In genomic region chr7:105013818-105014724, GRCh38 we compare ENCODE assay signal across 8 cellular contexts. TPM values are rescaled to one million over a fixed set of nuclear protein-coding genes. Genes with fewer than 3 reads are reported as not detected.
DNase-seq lines count a peak whose midpoint lies in the region; ATAC-seq and TF ChIP-seq lines count a peak whose summit lies in the region.

Gene KMT2E (plus strand): TSS chr7:105014205. CDS start chr7:105040953, 26,748 bp downstream.

- H3K9ac ChIP-seq in fibroblast of lung (ENCODE audit: insufficient read depth, low read length): peak within 1 kb of the TSS; percentile 99

- H3K4me3 ChIP-seq in fibroblast of lung (replicated peaks in 1 of 4; ENCODE audit: control extremely low read depth in 1 of 4, insufficient read depth in 1 of 4, low read depth in 3 of 4, low read length in 4 of 4): peak within 1 kb of the TSS; percentile 71 to 100 (median 83)

- H3K79me2 ChIP-seq in fibroblast of lung (ENCODE audit: control insufficient read depth, insufficient read depth, low read length): peaks cover 86% of the 10 kb centered on the region

- H4K20me1 ChIP-seq in fibroblast of lung (ENCODE audit: control insufficient read depth, extremely low read depth, insufficient read depth, low read length): peaks cover 6% of the 10 kb centered on the region

- no peaks in the 10 kb centered on the region for H3K27me3 ChIP-seq in fibroblast of lung (ENCODE audit: control insufficient read depth, insufficient read depth, low read length)

- no peaks in the 10 kb centered on the region for H3K9me3 Mint-ChIP-seq in activated T-helper 1 cell treated with anti-CD3 and anti-CD28 coated beads, Interleukin-12 subunit alpha, Interleukin-12 subunit beta, Interleukin-2, Interleukin-4 antibody, amounts not matched to agents 30 ng/mL and 10 ng/mL and 1 ng/mL, durations not matched to agents 14 hours and 24 hours and 36 hours
- no peaks in the 10 kb centered on the region for H3K9me3 Mint-ChIP-seq in natural killer cell

- H3K9me3 ChIP-seq in fibroblast of lung (ENCODE audit: control insufficient read depth, insufficient read depth, low read depth, low read length): no peaks in the 10 kb centered on the region

- H3K27me3 Mint-ChIP-seq in activated T-helper 1 cell treated with anti-CD3 and anti-CD28 coated beads, Interleukin-12 subunit alpha, Interleukin-12 subunit beta, Interleukin-2, Interleukin-4 antibody, amounts not matched to agents 30 ng/mL and 10 ng/mL and 1 ng/mL, durations not matched to agents 14 hours and 24 hours and 36 hours (ENCODE audit: insufficient read depth): peaks cover 3% of the 10 kb centered on the region
- H3K27me3 Mint-ChIP-seq in natural killer cell (ENCODE audit: low read depth in 2 of 2): no peaks in the 10 kb centered on the region

- DNase-seq in DMS 273 (lab: John Stamatoyannopoulos, UW; ENCODE audit: unreplicated experiment) (peak; percentile 97), RKO (ENCODE audit: low spot score) (peak; percentile 92), fibroblast of lung (ENCODE audit: low read depth in 2 of 2) (peak; percentile 74 to 83), natural killer cell (peak; percentile 92)
- peak; percentile 90 for DNase-seq in activated T-helper 1 cell treated with anti-CD3 and anti-CD28 coated beads, Interleukin-12 subunit alpha, Interleukin-12 subunit beta, Interleukin-2, Interleukin-4 antibody, amounts not matched to agents 30 ng/mL and 10 ng/mL and 1 ng/mL, durations not matched to agents 14 hours and 24 hours and 36 hours (ENCODE audit: low spot score)
- peak; percentile 92 for DNase-seq in stimulated activated naive CD4-positive, alpha-beta T cell treated with Interleukin-2 at 50 U/mL for 16 hours (lab: John Stamatoyannopoulos, UW)

- H3K4me3 Mint-ChIP-seq in activated T-helper 1 cell treated with anti-CD3 and anti-CD28 coated beads, Interleukin-12 subunit alpha, Interleukin-12 subunit beta, Interleukin-2, Interleukin-4 antibody, amounts not matched to agents 30 ng/mL and 10 ng/mL and 1 ng/mL, durations not matched to agents 14 hours and 24 hours and 36 hours: peak within 1 kb of the TSS; percentile 99
- H3K4me3 Mint-ChIP-seq in natural killer cell: peak within 1 kb of the TSS; percentile 97

- peak within 1 kb of the TSS; percentile 95 for H3K4me2 ChIP-seq in fibroblast of lung (ENCODE audit: extremely low read depth, insufficient read depth, low read length)

- peaks cover 35% of the 10 kb centered on the region for H3K4me1 Mint-ChIP-seq in activated T-helper 1 cell treated with anti-CD3 and anti-CD28 coated beads, Interleukin-12 subunit alpha, Interleukin-12 subunit beta, Interleukin-2, Interleukin-4 antibody, amounts not matched to agents 30 ng/mL and 10 ng/mL and 1 ng/mL, durations not matched to agents 14 hours and 24 hours and 36 hours (ENCODE audit: low read depth)
- H3K4me1 Mint-ChIP-seq in natural killer cell: peaks cover 75% of the 10 kb centered on the region in 2 donors

- TF ChIP-seq RAD21 in Ishikawa (IDR thresholded peaks at IDR 0.05; ENCODE audit: low read depth): no peak

- peak within 1 kb of the TSS; percentile 49 for H2AFZ ChIP-seq in fibroblast of lung (ENCODE audit: low read length)

- TF ChIP-seq EP300 in Ishikawa (IDR thresholded peaks at IDR 0.05; ENCODE audit: borderline replicate concordance): peak; percentile 69

- no peaks in the 10 kb centered on the region for H3K36me3 ChIP-seq in fibroblast of lung (ENCODE audit: control insufficient read depth, insufficient read depth, low read length)

- TF ChIP-seq CTCF in fibroblast of lung (conservative IDR thresholded peaks at IDR 0.05 in 1 of 2, IDR thresholded peaks at IDR 0.05 in 1 of 2; ENCODE audit: low read depth in 1 of 2, low read length in 2 of 2): peak in 1 of 2 donors; percentile 9
- peak; percentile 12 for TF ChIP-seq CTCF in natural killer cell (IDR thresholded peaks at IDR 0.05)

- ATAC-seq in GM21529 (IDR thresholded peaks at IDR 0.05; ENCODE audit: unreplicated experiment) (peak; percentile 24), natural killer cell (peak; percentile 34 to 60 (median 35))

- H3K27ac Mint-ChIP-seq in activated T-helper 1 cell treated with anti-CD3 and anti-CD28 coated beads, Interleukin-12 subunit alpha, Interleukin-12 subunit beta, Interleukin-2, Interleukin-4 antibody, amounts not matched to agents 30 ng/mL and 10 ng/mL and 1 ng/mL, durations not matched to agents 14 hours and 24 hours and 36 hours: peak within 1 kb of the TSS; percentile 96
- H3K27ac Mint-ChIP-seq in natural killer cell: peak within 1 kb of the TSS; percentile 100

- peaks cover 51% of the 10 kb centered on the region for H3K36me3 Mint-ChIP-seq in activated T-helper 1 cell treated with anti-CD3 and anti-CD28 coated beads, Interleukin-12 subunit alpha, Interleukin-12 subunit beta, Interleukin-2, Interleukin-4 antibody, amounts not matched to agents 30 ng/mL and 10 ng/mL and 1 ng/mL, durations not matched to agents 14 hours and 24 hours and 36 hours (ENCODE audit: low read depth)
- no peaks in the 10 kb centered on the region for H3K36me3 Mint-ChIP-seq in natural killer cell

- H3K4me1 ChIP-seq in fibroblast of lung (ENCODE audit: control insufficient read depth, extremely low read depth, insufficient read depth, low read length): no peaks in the 10 kb centered on the region

- peak within 1 kb of the TSS; percentile 100 for H3K27ac ChIP-seq in fibroblast of lung (ENCODE audit: insufficient read depth, low read length)

- intact Hi-C loops in activated T-helper 1 cell treated with anti-CD3 and anti-CD28 coated beads, Interleukin-12 subunit alpha, Interleukin-12 subunit beta, Interleukin-2, Interleukin-4 antibody, amounts not matched to agents 30 ng/mL and 10 ng/mL and 1 ng/mL, durations not matched to agents 14 hours and 24 hours and 36 hours (cut with micrococcal nuclease): loop anchor here (2.0 to 5.0 kb wide), 7 partner anchors 47 to 1333 kb away; partner anchors contain the start of genes ORC5, PUS7 and RINT1
- intact Hi-C loops in natural killer cell (cut with micrococcal nuclease): loop anchor here (1.0 to 10.0 kb wide), 5 partner anchors 30 to 331 kb away; no protein-coding TSS in a partner anchor

TF ChIP-seq in Ishikawa, 13 proteins besides CTCF, POLR2A, EP300 and RAD21:
- TF ChIP-seq TEAD4 (IDR thresholded peaks at IDR 0.05): 0 out of 2 replicates have a peak, but pooled peaks have one; percentile 48
- TF ChIP-seq EGR1 (IDR thresholded peaks at IDR 0.05): no peak
- no peak; the same call in 1 of the 2 replicates for TF ChIP-seq REST (IDR thresholded peaks at IDR 0.05; ENCODE audit: low read depth)
- TF ChIP-seq YY1 (IDR thresholded peaks at IDR 0.05; ENCODE audit: low read depth): peak; percentile 98
- peak; percentile 69 for TF ChIP-seq MAX (IDR thresholded peaks at IDR 0.05)
- no peak for TF ChIP-seq CREB1 (IDR thresholded peaks at IDR 0.05; ENCODE audit: low read depth)
- peak; percentile 17; the same call in 1 of the 2 replicates for TF ChIP-seq TCF12 (IDR thresholded peaks at IDR 0.05; ENCODE audit: low read depth)
- TF ChIP-seq CEBPB (IDR thresholded peaks at IDR 0.05): no peak
- TF ChIP-seq ZBTB7A (IDR thresholded peaks at IDR 0.05; ENCODE audit: low read depth): peak; percentile 89
- no peak for TF ChIP-seq FOXM1 (IDR thresholded peaks at IDR 0.05; ENCODE audit: borderline replicate concordance, low read depth)
- no peak; the same call in 1 of the 2 replicates for TF ChIP-seq TAF1 (IDR thresholded peaks at IDR 0.05; ENCODE audit: low read depth)
- TF ChIP-seq USF1 (IDR thresholded peaks at IDR 0.05): no peak; the same call in 1 of the 2 replicates
- peak; percentile 4; the same call in 1 of the 2 replicates for TF ChIP-seq NFIC (IDR thresholded peaks at IDR 0.05)

RNA-seq across cellular contexts. Expression of gene KMT2E, which starts in this region (rescaled TPM):
- 114 and 130 TPM in 2 replicates for total RNA-seq in activated T-helper 1 cell treated with anti-CD3 and anti-CD28 coated beads, Interleukin-12 subunit alpha, Interleukin-12 subunit beta, Interleukin-2, Interleukin-4 antibody, amounts not matched to agents 30 ng/mL and 10 ng/mL and 1 ng/mL, durations not matched to agents 14 hours and 24 hours and 36 hours
- total RNA-seq in fibroblast of lung: 80.9 and 95.0 TPM in 2 replicates
- 6.7 and 7.5 TPM in 2 replicates for polyA plus RNA-seq in fibroblast of lung
- polyA plus RNA-seq in fibroblast of lung (2012): 27.7 and 40.7 TPM in 2 replicates
- 49.3 and 55.3 TPM in 2 replicates for polyA minus RNA-seq in fibroblast of lung (ENCODE audit: low replicate concordance)
- 100 to 1,000 TPM; 272 to 353 (median 345) TPM for total RNA-seq in natural killer cell

Comparison
In these comparisons a context has a peak if more than half of its experiments do, and no peak if none do; other contexts are left out.
1. Peak in every context shown above with its lines: DNase-seq, ATAC-seq, H3K4me3 ChIP-seq and H3K27ac ChIP-seq.